ENCODE assay signal across 8 cellular contexts in the genomic region with DNA sequence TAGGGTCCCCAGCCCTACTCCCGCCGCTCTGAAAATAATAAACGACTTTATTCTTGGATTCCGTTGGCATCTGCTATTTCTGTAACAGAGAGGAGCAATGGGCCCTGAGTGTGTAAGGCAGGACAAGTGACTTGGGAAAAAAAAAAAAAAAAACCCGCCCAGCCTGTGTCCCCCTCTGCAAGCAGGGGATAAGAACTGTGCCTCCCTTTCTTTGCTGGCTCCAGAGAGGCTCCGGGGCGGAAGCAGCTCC. TPM values are rescaled to one million over a fixed set of nuclear protein-coding genes. Genes with fewer than 3 reads are reported as not detected.
A peak's percentile ranks its signal among the peaks of the same experiment; 100 is the strongest.
DNase-seq lines count a peak whose midpoint lies in the region; ATAC-seq and TF ChIP-seq lines count a peak whose summit lies in the region.

No MANE protein-coding gene starts in this region.

- H3K27me3 Mint-ChIP-seq in activated naive CD4-positive, alpha-beta T cell treated with anti-CD3 and anti-CD28 coated beads for 36 hours (ENCODE audit: low read depth) = no peaks in the 10 kb centered on the region
- no peaks in the 10 kb centered on the region for H3K27me3 Mint-ChIP-seq in MCF 10A (ENCODE audit: insufficient read depth, unreplicated experiment)

- H3K4ac ChIP-seq in mesenchymal stem cell (ENCODE audit: low read depth in 1 of 2, low read length in 2 of 2) = peak overlapping the region in 1 of 2 experiments; percentile 73

- H3K4me1 ChIP-seq in mesenchymal stem cell (ENCODE audit: control insufficient read depth, insufficient read depth, low read depth, low read length) = peaks cover 54% of the 10 kb centered on the region
- H3K4me1 ChIP-seq in upper lobe of left lung = peaks cover 52 to 73% (median 60%) of the 10 kb centered on the region in 4 donors

- no peaks in the 10 kb centered on the region for H3K9me3 ChIP-seq in mesenchymal stem cell (ENCODE audit: control insufficient read depth, low read length)
- H3K9me3 ChIP-seq in upper lobe of left lung = no peaks in the 10 kb centered on the region

- H3K18ac ChIP-seq in mesenchymal stem cell (ENCODE audit: low read depth in 1 of 2, low read length in 2 of 2) = peak overlapping the region in 1 of 2 experiments; percentile 64

- peak overlapping the region; percentile 87 for H3K9ac ChIP-seq in mesenchymal stem cell (ENCODE audit: low read length)

- H3K4me3 ChIP-seq in mesenchymal stem cell (ENCODE audit: insufficient read depth in 1 of 2, low read depth in 1 of 2, low read length in 2 of 2) (peak overlapping the region; percentile 50 to 89), upper lobe of left lung (peak overlapping the region; percentile 4 to 93 (median 72))

- H3K79me1 ChIP-seq in mesenchymal stem cell (replicated peaks; ENCODE audit: low read length, poor library complexity, severe bottlenecking) = peaks cover 24% of the 10 kb centered on the region

- H4K8ac ChIP-seq in mesenchymal stem cell (ENCODE audit: low read length) = peak overlapping the region; percentile 50

- no peak overlapping the region for H4K91ac ChIP-seq in mesenchymal stem cell (ENCODE audit: low read length)

- H3K36me3 Mint-ChIP-seq in activated naive CD4-positive, alpha-beta T cell treated with anti-CD3 and anti-CD28 coated beads for 36 hours (ENCODE audit: low read depth) = peaks cover 2% of the 10 kb centered on the region
- H3K36me3 Mint-ChIP-seq in MCF 10A (ENCODE audit: insufficient read depth, unreplicated experiment) = peaks cover 11% of the 10 kb centered on the region

- TF ChIP-seq POLR2A in upper lobe of left lung (IDR thresholded peaks at IDR 0.05) = no peak

- H3K9me3 Mint-ChIP-seq in activated naive CD4-positive, alpha-beta T cell treated with anti-CD3 and anti-CD28 coated beads for 36 hours = no peaks in the 10 kb centered on the region
- H3K9me3 Mint-ChIP-seq in MCF 10A (ENCODE audit: unreplicated experiment) = no peaks in the 10 kb centered on the region

- CTCF ChIA-PET in activated naive CD4-positive, alpha-beta T cell treated with anti-CD3 and anti-CD28 coated beads for 36 hours (lab: Charles Lee) = no interaction called here
- CTCF ChIA-PET in MCF 10A (lab: Yijun Ruan, JAX) = interaction anchor here (0.6 to 1.0 kb wide), 2 partner anchors 74 to 253 kb away, joined by 3 to 5 read pairs; no protein-coding TSS in a partner anchor

- H2BK15ac ChIP-seq in mesenchymal stem cell (ENCODE audit: low read depth, poor library complexity, severe bottlenecking) = no peak overlapping the region

- DNase-seq in activated naive CD4-positive, alpha-beta T cell treated with anti-CD3 and anti-CD28 coated beads for 36 hours = no peak
- DNase-seq in activated naive CD4-positive, alpha-beta T cell treated with Interleukin-2 at 50 U/mL for 16 hours = no peak
- DNase-seq in MCF 10A (ENCODE audit: unreplicated experiment) = no peak
- DNase-seq in mesenchymal stem cell = no peak
- no peak for DNase-seq in upper lobe of left lung
- no peak for DNase-seq in GF-D8 (lab: John Stamatoyannopoulos, UW)
- no peak for DNase-seq in CD1c-positive myeloid dendritic cell (ENCODE audit: extremely low spot score)
- no peak for DNase-seq in cerebellar cortex (ENCODE audit: low spot score)

- H3K23ac ChIP-seq in mesenchymal stem cell (ENCODE audit: low read length in 2 of 2) = no peak overlapping the region

- no peak overlapping the region for H3K14ac ChIP-seq in mesenchymal stem cell (ENCODE audit: low read length in 2 of 2)

- 49% methylated on average over 7 of the region's 7 CpGs for WGBS in mesenchymal stem cell
- WGBS in upper lobe of left lung, 2 donors = 17 to 29% methylated on average over 7 of the region's 7 CpGs

- BruUV-seq in MCF 10A (replicated peaks; lab: Mats Ljungman, UMichigan) = no TSS peak

- TF ChIP-seq CTCF in MCF 10A (IDR thresholded peaks at IDR 0.05; ENCODE audit: unreplicated experiment) (no peak), upper lobe of left lung (IDR thresholded peaks at IDR 0.05) (no peak)

- intact Hi-C loops in activated naive CD4-positive, alpha-beta T cell treated with anti-CD3 and anti-CD28 coated beads for 36 hours (cut with micrococcal nuclease) = loop anchor here (1.0 to 2.0 kb wide), 5 partner anchors 11 to 75 kb away; partner anchors contain the start of genes ESRRA, FKBP2 and PPP1R14B
- intact Hi-C loops in MCF 10A (cut with micrococcal nuclease) = no loop called here

- H2BK120ac ChIP-seq in mesenchymal stem cell (ENCODE audit: low read depth, low read length) = no peak overlapping the region

- peaks cover 44% of the 10 kb centered on the region for H3K4me1 Mint-ChIP-seq in activated naive CD4-positive, alpha-beta T cell treated with anti-CD3 and anti-CD28 coated beads for 36 hours (ENCODE audit: low read depth)
- peaks cover 12% of the 10 kb centered on the region for H3K4me1 Mint-ChIP-seq in MCF 10A (ENCODE audit: insufficient read depth, unreplicated experiment)

- H3K36me3 ChIP-seq in mesenchymal stem cell (ENCODE audit: control insufficient read depth in 1 of 2, insufficient read depth in 2 of 2, low read depth in 1 of 2, low read length in 2 of 2) = peaks cover 0 to 16% of the 10 kb centered on the region in 2 experiments
- no peaks in the 10 kb centered on the region for H3K36me3 ChIP-seq in upper lobe of left lung

- ATAC-seq in upper lobe of left lung (ENCODE audit: low FRiP score in 2 of 2) = no peak

- peak overlapping the region; percentile 78 for H3K4me3 Mint-ChIP-seq in activated naive CD4-positive, alpha-beta T cell treated with anti-CD3 and anti-CD28 coated beads for 36 hours
- H3K4me3 Mint-ChIP-seq in MCF 10A (ENCODE audit: unreplicated experiment) = peak overlapping the region; percentile 77

- H3K27ac ChIP-seq in mesenchymal stem cell (ENCODE audit: low read length, poor library complexity, severe bottlenecking) (peak overlapping the region; percentile 56), upper lobe of left lung (peak overlapping the region; percentile 87 to 96 (median 90))

- no peak overlapping the region for H2BK5ac ChIP-seq in mesenchymal stem cell (ENCODE audit: low read depth, low read length, poor library complexity, severe bottlenecking)

- H3K27me3 ChIP-seq in mesenchymal stem cell (ENCODE audit: control insufficient read depth in 1 of 2, insufficient read depth in 1 of 2, low read length in 2 of 2) = no peaks in the 10 kb centered on the region
- H3K27me3 ChIP-seq in upper lobe of left lung = no peaks in the 10 kb centered on the region

- TF ChIP-seq EP300 in upper lobe of left lung (IDR thresholded peaks at IDR 0.05) = no peak

- peak overlapping the region; percentile 91 for H3K4me2 ChIP-seq in mesenchymal stem cell (ENCODE audit: low read length, poor library complexity, severe bottlenecking)

- peak overlapping the region; percentile 81 for H2AFZ ChIP-seq in mesenchymal stem cell (ENCODE audit: low read depth, low read length)

- no peak overlapping the region for H2AK5ac ChIP-seq in mesenchymal stem cell (ENCODE audit: low read length, severe bottlenecking)

- peak overlapping the region; percentile 71 for H3K27ac Mint-ChIP-seq in activated naive CD4-positive, alpha-beta T cell treated with anti-CD3 and anti-CD28 coated beads for 36 hours
- H3K27ac Mint-ChIP-seq in MCF 10A (ENCODE audit: low read depth, unreplicated experiment) = peak overlapping the region; percentile 78

- peak overlapping the region in 1 of 2 experiments; percentile 89 for H2BK12ac ChIP-seq in mesenchymal stem cell (ENCODE audit: low read length in 2 of 2)

- POLR2A ChIA-PET in MCF 10A (lab: Yijun Ruan, JAX) = interaction anchor here (0.6 to 11.9 kb wide), 3 partner anchors 14 to 1373 kb away, joined by 3 to 122 read pairs (median 3); partner anchors contain the start of genes FKBP2 and PPP1R14B

RNA-seq across cellular contexts. Expression of gene DNAJC4, which starts 0.5 kb away (rescaled TPM):
- total RNA-seq in activated naive CD4-positive, alpha-beta T cell treated with anti-CD3 and anti-CD28 coated beads for 36 hours = 10 to 100 TPM; 16.9 to 19.3 TPM
- 19.5 and 27.0 TPM in 2 replicates for total RNA-seq in MCF 10A (2022)
- 38.5 TPM for polyA plus RNA-seq in mesenchymal stem cell (2013, experiment 1 of 2)
- 36.7 TPM for polyA plus RNA-seq in mesenchymal stem cell (2013, experiment 2 of 2)
- total RNA-seq in upper lobe of left lung = 10 to 100 TPM; 25.0 to 52.0 (median 39.2) TPM

RNA-seq across cellular contexts. Expression of gene NUDT22, which starts 3.8 kb away (rescaled TPM):
- 10 to 100 TPM; 51.4 to 51.9 TPM for total RNA-seq in activated naive CD4-positive, alpha-beta T cell treated with anti-CD3 and anti-CD28 coated beads for 36 hours
- total RNA-seq in MCF 10A (2022) = 51.0 and 73.6 TPM in 2 replicates
- 81.2 TPM for polyA plus RNA-seq in mesenchymal stem cell (2013, experiment 1 of 2)
- 80.4 TPM for polyA plus RNA-seq in mesenchymal stem cell (2013, experiment 2 of 2)
- total RNA-seq in upper lobe of left lung = 10 to 100 TPM; 30.3 to 94.3 (median 68.0) TPM

RNA-seq across cellular contexts. Expression of gene TRPT1, which starts 3.9 kb away (rescaled TPM):
- total RNA-seq in activated naive CD4-positive, alpha-beta T cell treated with anti-CD3 and anti-CD28 coated beads for 36 hours = 10 to 100 TPM; 18.2 to 18.3 TPM
- total RNA-seq in MCF 10A (2022) = 27.0 and 31.3 TPM in 2 replicates
- 59.3 TPM for polyA plus RNA-seq in mesenchymal stem cell (2013, experiment 1 of 2)
- polyA plus RNA-seq in mesenchymal stem cell (2013, experiment 2 of 2) = 55.7 TPM
- 10 to 100 TPM; 27.2 to 69.1 (median 35.2) TPM for total RNA-seq in upper lobe of left lung

RNA-seq across cellular contexts. Expression of gene VEGFB, which starts 4.5 kb away (rescaled TPM):
- total RNA-seq in activated naive CD4-positive, alpha-beta T cell treated with anti-CD3 and anti-CD28 coated beads for 36 hours = 10 to 100 TPM; 64.2 to 74.5 TPM
- total RNA-seq in MCF 10A (2022) (46.0 and 60.3 TPM in 2 replicates), upper lobe of left lung (100 to 1,000 TPM in 3 of 6 donors, 10 to 100 TPM in 3; 25.1 to 171 (median 124) TPM)
- polyA plus RNA-seq in mesenchymal stem cell (2013, experiment 1 of 2) = 139 TPM
- polyA plus RNA-seq in mesenchymal stem cell (2013, experiment 2 of 2) = 137 TPM

RNA-seq across cellular contexts. Expression of gene FKBP2, which starts 11.0 kb away (rescaled TPM):
- total RNA-seq in activated naive CD4-positive, alpha-beta T cell treated with anti-CD3 and anti-CD28 coated beads for 36 hours = 10 to 100 TPM; 17.2 to 20.0 TPM
- total RNA-seq in MCF 10A (2022) (84.7 and 86.0 TPM in 2 replicates), upper lobe of left lung (100 to 1,000 TPM in 1 of 6 donors, 10 to 100 TPM in 5; 40.9 to 132 (median 63.1) TPM)
- 70.1 TPM for polyA plus RNA-seq in mesenchymal stem cell (2013, experiment 1 of 2)
- 68.6 TPM for polyA plus RNA-seq in mesenchymal stem cell (2013, experiment 2 of 2)
